Comparison of ENCODE assay signal across 27 cellular contexts in genomic region chr4:138802499-138802898, GRCh38.
"Had no signal": no experiment of that assay in that cellular context is flagged by ENCODE, and none has a peak within 500 bp of the region (broad histone marks: within the 10 kb centered on the region; RNA-seq: fewer than 3 reads in every experiment).

No MANE protein-coding gene starts in this region.

- FAIRE-seq: TTC549 had no signal

- H3K36me3 Mint-ChIP-seq: activated CD8-positive, alpha-beta memory T cell treated with anti-CD3 and anti-CD28 coated beads, Interleukin-2, amount 10 ng/mL, durations not matched to agents 7 days and 5 days; activated naive CD4-positive, alpha-beta T cell treated with anti-CD3 and anti-CD28 coated beads, Interleukin-2, amount 50 U/mL, for 24 hours; brain had no signal

- H3K4me3 ChIP-seq: ascending aorta had no signal

- DNase-seq: activated B cell treated with CpG ODN at 0.5 μM for 24 hours; activated CD4-positive, alpha-beta T cell treated with anti-CD3 and anti-CD28 coated beads for 1 hour; activated CD4-positive, alpha-beta T cell treated with anti-CD3 and anti-CD28 coated beads, Interleukin-2, amount 10 ng/mL, durations not matched to agents 24 days and 14 days; activated CD4-positive, alpha-beta T cell treated with anti-CD3 and anti-CD28 coated beads, Interleukin-2, amount 50 U/mL, for 48 hours; activated CD8-positive, alpha-beta memory T cell treated with anti-CD3 and anti-CD28 coated beads, Interleukin-2, amount 10 ng/mL, durations not matched to agents 7 days and 5 days; activated effector memory CD4-positive, alpha-beta T cell treated with Interleukin-2 at 50 U/mL for 16 hours; activated naive CD4-positive, alpha-beta T cell; activated T-cell treated with anti-CD3 and anti-CD28 coated beads, Interleukin-2, amount 50 U/mL, for 24 hours; amniotic stem cell; cerebellar nuclear complex; KG1; NCI-H1048; NCI-H1417; NCI-H1930; NCI-H2171; NCI-H2227 treated with DMSO at 0.1 percent for 48 hours; NCI-H526; NCI-H82; SIG-M5; T-helper 17 cell; T-helper 9 cell had no signal

- H3K4me1 Mint-ChIP-seq: activated B cell treated with CpG ODN at 0.5 μM for 24 hours; activated CD4-positive, alpha-beta T cell treated with anti-CD3 and anti-CD28 coated beads, Interleukin-2, amount 10 ng/mL, durations not matched to agents 24 days and 14 days; activated CD8-positive, alpha-beta memory T cell treated with anti-CD3 and anti-CD28 coated beads, Interleukin-2, amount 10 ng/mL, durations not matched to agents 7 days and 5 days; activated naive CD4-positive, alpha-beta T cell treated with anti-CD3 and anti-CD28 coated beads, Interleukin-2, amount 50 U/mL, for 24 hours; T-helper 17 cell had no signal

- H3K27me3 Mint-ChIP-seq: brain had no signal

- ATAC-seq: activated CD8-positive, alpha-beta memory T cell treated with anti-CD3 and anti-CD28 coated beads, Interleukin-2, amount 10 ng/mL, durations not matched to agents 7 days and 5 days; Panc1; T-helper 17 cell had no signal

- H3K27me3 ChIP-seq: ascending aorta had no signal

- H3K4me1 ChIP-seq: ascending aorta had no signal

- H3K27ac ChIP-seq: ascending aorta had no signal

- H3K4me3 Mint-ChIP-seq: activated B cell treated with CpG ODN at 0.5 μM for 24 hours; activated CD4-positive, alpha-beta T cell treated with anti-CD3 and anti-CD28 coated beads, Interleukin-2, amount 10 ng/mL, durations not matched to agents 24 days and 14 days; activated CD8-positive, alpha-beta memory T cell treated with anti-CD3 and anti-CD28 coated beads, Interleukin-2, amount 10 ng/mL, durations not matched to agents 7 days and 5 days; activated naive CD4-positive, alpha-beta T cell treated with anti-CD3 and anti-CD28 coated beads, Interleukin-2, amount 50 U/mL, for 24 hours; activated T-cell treated with anti-CD3 and anti-CD28 coated beads, Interleukin-2, amount 50 U/mL, for 24 hours; activated T-helper 1 cell treated with anti-CD3 and anti-CD28 coated beads, Interleukin-12 subunit alpha, Interleukin-12 subunit beta, Interleukin-2, Interleukin-4 antibody, amounts not matched to agents 30 ng/mL and 10 ng/mL and 1 ng/mL, durations not matched to agents 14 hours and 24 hours and 36 hours; brain; T-helper 17 cell had no signal

- H3K27ac Mint-ChIP-seq: activated B cell treated with CpG ODN at 0.5 μM for 24 hours; activated CD4-positive, alpha-beta T cell treated with anti-CD3 and anti-CD28 coated beads, Interleukin-2, amount 10 ng/mL, durations not matched to agents 24 days and 14 days; activated CD8-positive, alpha-beta memory T cell treated with anti-CD3 and anti-CD28 coated beads, Interleukin-2, amount 10 ng/mL, durations not matched to agents 7 days and 5 days; activated naive CD4-positive, alpha-beta T cell treated with anti-CD3 and anti-CD28 coated beads, Interleukin-2, amount 50 U/mL, for 24 hours; activated T-cell treated with anti-CD3 and anti-CD28 coated beads, Interleukin-2, amount 50 U/mL, for 24 hours; activated T-helper 1 cell treated with anti-CD3 and anti-CD28 coated beads, Interleukin-12 subunit alpha, Interleukin-12 subunit beta, Interleukin-2, Interleukin-4 antibody, amounts not matched to agents 30 ng/mL and 10 ng/mL and 1 ng/mL, durations not matched to agents 14 hours and 24 hours and 36 hours; brain; T-helper 17 cell had no signal

- H3K9me3 ChIP-seq: ascending aorta had no signal

- H3K36me3 ChIP-seq: ascending aorta had no signal

- H3K9me3 Mint-ChIP-seq: activated B cell treated with CpG ODN at 0.5 μM for 24 hours; activated CD4-positive, alpha-beta T cell treated with anti-CD3 and anti-CD28 coated beads, Interleukin-2, amount 10 ng/mL, durations not matched to agents 24 days and 14 days; activated naive CD4-positive, alpha-beta T cell treated with anti-CD3 and anti-CD28 coated beads, Interleukin-2, amount 50 U/mL, for 24 hours; activated T-cell treated with anti-CD3 and anti-CD28 coated beads, Interleukin-2, amount 50 U/mL, for 24 hours; activated T-helper 1 cell treated with anti-CD3 and anti-CD28 coated beads, Interleukin-12 subunit alpha, Interleukin-12 subunit beta, Interleukin-2, Interleukin-4 antibody, amounts not matched to agents 30 ng/mL and 10 ng/mL and 1 ng/mL, durations not matched to agents 14 hours and 24 hours and 36 hours; brain had no signal
